24 cellular contexts compared by ENCODE assay signal in genomic region chr2:239711911-239712570, GRCh38.
A peak's percentile ranks its signal among the peaks of the same experiment; 100 is the strongest.
DNase-seq lines count a peak whose midpoint lies in the region; ATAC-seq, FAIRE-seq and TF ChIP-seq lines count a peak whose summit lies in the region.
"Had no signal": no experiment of that assay in that cellular context is flagged by ENCODE, and none has a peak within 500 bp of the region (broad histone marks: within the 10 kb centered on the region; RNA-seq: fewer than 3 reads in every experiment).

No MANE protein-coding gene starts in this region.

- 92% methylated on average over 2 of the region's 8 CpGs for WGBS in right lobe of liver (ENCODE audit: insufficient coverage, low coverage, low lambda C conversion rate, missing lambda C conversion rate)
- 0% methylated on average over 6 of the region's 8 CpGs for WGBS in HepG2 (ENCODE audit: low lambda C conversion rate)
- WGBS in spleen, 5 donors: 74 to 91% (median 87%) methylated on average over 7 to 8 of the region's 8 CpGs
- 92% methylated on average over 8 of the region's 8 CpGs for whole genome bisulfite sequencing in aorta, 2 donors

- no peak overlapping the region for H3K9ac ChIP-seq in HepG2 (ENCODE audit: insufficient read depth, low read depth, low read length)
- no peak overlapping the region for H3K9ac ChIP-seq in kidney (ENCODE audit: low read length in 2 of 2)
- H3K9ac ChIP-seq: BLaER1 treated with 17β-estradiol and CSF1 and Interleukin-3, amounts not matched to agents 10 nM and 100 nM; KMS-11 had no signal

- H3K36me3 ChIP-seq in right lobe of liver (no peaks in the 10 kb centered on the region), HepG2 (replicated peaks in 1 of 2; ENCODE audit: control insufficient read depth in 1 of 2, insufficient read depth in 2 of 2, low read length in 2 of 2) (no peaks in the 10 kb centered on the region), kidney (ENCODE audit: control insufficient read depth in 1 of 2, insufficient read depth in 2 of 2, low read length in 2 of 2) (no peaks in the 10 kb centered on the region), spleen (no peaks in the 10 kb centered on the region), aorta (ENCODE audit: control insufficient read depth in 1 of 2, insufficient read depth in 2 of 2, low read length in 1 of 2) (no peaks in the 10 kb centered on the region)
- H3K36me3 ChIP-seq: SJCRH30 had no signal

- TF ChIP-seq CTCF in right lobe of liver (IDR thresholded peaks at IDR 0.05): no peak
- no peak for TF ChIP-seq CTCF in HepG2 (CRISPR knock-in tag; IDR thresholded peaks at IDR 0.05)
- TF ChIP-seq CTCF in kidney (IDR thresholded peaks at IDR 0.05; ENCODE audit: borderline replicate concordance, extremely low read depth, insufficient read depth): no peak
- no peak for TF ChIP-seq CTCF in spleen (IDR thresholded peaks at IDR 0.05 in 8 of 11, conservative IDR thresholded peaks at IDR 0.05 in 3 of 11)

- no peak overlapping the region for H3K4me3 ChIP-seq in right lobe of liver
- no peak overlapping the region for H3K4me3 ChIP-seq in HepG2 (replicated peaks in 1 of 3; ENCODE audit: insufficient read depth in 1 of 3, low read depth in 2 of 3, low read length in 3 of 3)
- no peak overlapping the region for H3K4me3 ChIP-seq in kidney (ENCODE audit: low read length in 2 of 2)
- H3K4me3 ChIP-seq in spleen: no peak overlapping the region
- no peak overlapping the region for H3K4me3 ChIP-seq in aorta (ENCODE audit: low read length in 2 of 2)
- H3K4me3 ChIP-seq: BLaER1 treated with 17β-estradiol and CSF1 and Interleukin-3, amounts not matched to agents 10 nM and 100 nM; GM12878; SJCRH30 had no signal

- H3K4me1 ChIP-seq in right lobe of liver: no peaks in the 10 kb centered on the region
- H3K4me1 ChIP-seq in HepG2 (ENCODE audit: insufficient read depth, low read length): no peaks in the 10 kb centered on the region
- H3K4me1 ChIP-seq in kidney (ENCODE audit: control insufficient read depth in 1 of 2, insufficient read depth in 1 of 2, low read depth in 1 of 2, low read length in 2 of 2): peaks cover 1 to 2% of the 10 kb centered on the region in 2 donors
- H3K4me1 ChIP-seq in spleen: no peaks in the 10 kb centered on the region
- no peaks in the 10 kb centered on the region for H3K4me1 ChIP-seq in aorta (ENCODE audit: control insufficient read depth in 1 of 2, insufficient read depth in 2 of 2, low read length in 2 of 2)
- H3K4me1 ChIP-seq: SJCRH30 had no signal

- DNase-seq in right lobe of liver (peak in 2 of 3 donors; percentile 26 to 36), HepG2 (ENCODE audit: low spot score) (no peak), kidney (peak; percentile 41), spleen (peak; percentile 55), aorta (peak; percentile 34 to 61), NCI-H345 (lab: John Stamatoyannopoulos, UW) (no peak), activated gamma-delta T cell treated with Interleukin-2 at 50 U/mL for 16 hours (no peak)
- DNase-seq: CD8-positive, alpha-beta memory T cell; DMS53; EL; HFFc6; NCI-H1417 treated with DMSO at 0.1 percent for 48 hours; NCI-H187 treated with DMSO at 0.1 percent for 48 hours; NCI-H2227 treated with DMSO at 0.1 percent for 48 hours; NCI-H524; NCI-H82; OCI-M1; RPMI8226 had no signal

- TF ChIP-seq EP300 in HepG2 (IDR thresholded peaks at IDR 0.05; ENCODE audit: low read depth in 2 of 2, low read length in 2 of 2) (no peak), HepG2 (CRISPR knock-in tag; IDR thresholded peaks at IDR 0.05; ENCODE audit: borderline replicate concordance) (no peak)

- in situ Hi-C loops in HepG2 (cut with HindIII; ENCODE audit: extremely low pct_ligation_motif_present, low pct_unique_long_range_greater_than_20kb): no loop called here

- intact Hi-C loops in right lobe of liver (cut with DNase I) (no loop called here), HepG2 (cut with micrococcal nuclease; ENCODE audit: unreplicated experiment) (no loop called here), kidney (cut with DNase I) (no loop called here), spleen (cut with DNase I; ENCODE audit: low total_unique reads) (no loop called here), aorta (cut with DNase I) (no loop called here)

- no peaks in the 10 kb centered on the region for H3K79me2 ChIP-seq in HepG2 (ENCODE audit: insufficient read depth, low read length)

- H3K9me3 ChIP-seq in right lobe of liver (no peaks in the 10 kb centered on the region), HepG2 (ENCODE audit: low read length) (peaks cover 15% of the 10 kb centered on the region), kidney (ENCODE audit: control insufficient read depth in 1 of 2, low read length in 2 of 2) (peaks cover 0 to 19% of the 10 kb centered on the region in 2 donors), spleen (peaks cover 0 to 66% (median 40%) of the 10 kb centered on the region in 8 donors), aorta (ENCODE audit: control insufficient read depth, low read length) (no peaks in the 10 kb centered on the region)
- H3K9me3 ChIP-seq: SJCRH30 had no signal

- TF ChIP-seq RAD21 in HepG2 (CRISPR knock-in tag; IDR thresholded peaks at IDR 0.05): no peak

- TF ChIP-seq POLR2A in right lobe of liver (IDR thresholded peaks at IDR 0.05) (no peak), HepG2 (IDR thresholded peaks at IDR 0.05; ENCODE audit: insufficient read depth in 1 of 2, low read depth in 2 of 2, low read length in 2 of 2) (no peak), spleen (IDR thresholded peaks at IDR 0.05) (no peak)

- H3K27me3 ChIP-seq in right lobe of liver: no peaks in the 10 kb centered on the region
- peaks cover 8 to 47% of the 10 kb centered on the region in 2 experiments for H3K27me3 ChIP-seq in HepG2 (ENCODE audit: control insufficient read depth in 1 of 2, insufficient read depth in 2 of 2, low read length in 2 of 2)
- peaks cover 0 to 18% (median 0%) of the 10 kb centered on the region in 7 donors for H3K27me3 ChIP-seq in spleen (replicated peaks in 1 of 7)
- no peaks in the 10 kb centered on the region for H3K27me3 ChIP-seq in aorta (ENCODE audit: control insufficient read depth in 1 of 2, insufficient read depth in 2 of 2, low read length in 1 of 2)
- H3K27me3 ChIP-seq: BLaER1 treated with 17β-estradiol and CSF1 and Interleukin-3, amounts not matched to agents 10 nM and 100 nM; SJCRH30 had no signal

- POLR2A ChIA-PET in HepG2 (lab: Yijun Ruan, JAX): no interaction called here

- no TSS peak for BruUV-seq in HepG2 (replicated peaks; lab: Mats Ljungman, UMichigan)

- ATAC-seq in right lobe of liver (peak in 1 of 4 donors; percentile 24), HepG2 (no peak), aorta (ENCODE audit: low FRiP score) (no peak), HG02588 (IDR thresholded peaks at IDR 0.05; ENCODE audit: unreplicated experiment) (no peak)
- ATAC-seq: GM12878 had no signal

- H3K4me2 ChIP-seq in HepG2 (ENCODE audit: low read depth, low read length): no peak overlapping the region
- H3K4me2 ChIP-seq: BLaER1 treated with 17β-estradiol and CSF1 and Interleukin-3, amounts not matched to agents 10 nM and 100 nM; KMS-11 had no signal

- no peaks in the 10 kb centered on the region for H4K20me1 ChIP-seq in HepG2 (ENCODE audit: insufficient read depth, low read length)
- H4K20me1 ChIP-seq: BLaER1 treated with 17β-estradiol and CSF1 and Interleukin-3, amounts not matched to agents 10 nM and 100 nM had no signal

- FAIRE-seq in HepG2 (lab: Jason Lieb, UNC) (no peak), kidney (lab: Jason Lieb, UNC) (no peak)
- FAIRE-seq: GM12878, GM19239 had no signal

- CTCF ChIA-PET in HepG2 (lab: Yijun Ruan, JAX; ENCODE audit: low intra/inter-chr PET ratio, low total read pairs): no interaction called here

- no peak overlapping the region for H2AFZ ChIP-seq in HepG2 (ENCODE audit: low read length)

- H3K27ac ChIP-seq in right lobe of liver (no peak overlapping the region), HepG2 (ENCODE audit: extremely low read length, insufficient read depth, low read length) (no peak overlapping the region), kidney (ENCODE audit: low read depth in 2 of 2, low read length in 2 of 2) (no peak overlapping the region), spleen (no peak overlapping the region), aorta (ENCODE audit: low read depth in 1 of 2, low read length in 2 of 2) (no peak overlapping the region)
- H3K27ac ChIP-seq: BLaER1 treated with 17β-estradiol and CSF1 and Interleukin-3, amounts not matched to agents 10 nM and 100 nM; KMS-11; SJCRH30 had no signal

TF ChIP-seq in HepG2, 621 proteins besides CTCF, POLR2A, EP300 and RAD21 (continues in another document):
- no peak for TF ChIP-seq RCOR2 (CRISPR knock-in tag; IDR thresholded peaks at IDR 0.05)
- no peak for TF ChIP-seq ZNF563 (CRISPR knock-in tag; IDR thresholded peaks at IDR 0.05)
- TF ChIP-seq CENPBD1 (CRISPR knock-in tag; IDR thresholded peaks at IDR 0.05; ENCODE audit: borderline replicate concordance, low read depth): no peak
- no peak for TF ChIP-seq ZFAT (CRISPR knock-in tag; conservative IDR thresholded peaks at IDR 0.05)
- no peak for TF ChIP-seq CAMTA2 (CRISPR knock-in tag; IDR thresholded peaks at IDR 0.05; ENCODE audit: borderline replicate concordance)
- no peak for TF ChIP-seq CEBPB (IDR thresholded peaks at IDR 0.05; ENCODE audit: borderline replicate concordance, low read depth, low read length)
- TF ChIP-seq SP5 (CRISPR knock-in tag; IDR thresholded peaks at IDR 0.05; ENCODE audit: borderline replicate concordance, low read depth): no peak
- TF ChIP-seq CBX2 (IDR thresholded peaks at IDR 0.05; ENCODE audit: low read depth, low read length): no peak
- no peak for TF ChIP-seq CBX2 (CRISPR knock-in tag; IDR thresholded peaks at IDR 0.05; ENCODE audit: low read depth)
- no peak for TF ChIP-seq KLF15 (CRISPR knock-in tag; IDR thresholded peaks at IDR 0.05; ENCODE audit: borderline replicate concordance)
- no peak for TF ChIP-seq IRX3 (CRISPR knock-in tag; IDR thresholded peaks at IDR 0.05; ENCODE audit: borderline replicate concordance, low read depth)
- TF ChIP-seq TRAFD1 (CRISPR knock-in tag; IDR thresholded peaks at IDR 0.05; ENCODE audit: borderline replicate concordance): no peak

Comparison
In these comparisons a context has a peak if more than half of its experiments do, and no peak if none do; other contexts are left out.
1. DNase-seq: peak in right lobe of liver (2 of 3), kidney (single experiment), spleen (single experiment) and aorta (2 of 2); none in HepG2 (single experiment), NCI-H345 (single experiment) and activated gamma-delta T cell treated with Interleukin-2 at 50 U/mL for 16 hours (single experiment).